In the genomic region with DNA sequence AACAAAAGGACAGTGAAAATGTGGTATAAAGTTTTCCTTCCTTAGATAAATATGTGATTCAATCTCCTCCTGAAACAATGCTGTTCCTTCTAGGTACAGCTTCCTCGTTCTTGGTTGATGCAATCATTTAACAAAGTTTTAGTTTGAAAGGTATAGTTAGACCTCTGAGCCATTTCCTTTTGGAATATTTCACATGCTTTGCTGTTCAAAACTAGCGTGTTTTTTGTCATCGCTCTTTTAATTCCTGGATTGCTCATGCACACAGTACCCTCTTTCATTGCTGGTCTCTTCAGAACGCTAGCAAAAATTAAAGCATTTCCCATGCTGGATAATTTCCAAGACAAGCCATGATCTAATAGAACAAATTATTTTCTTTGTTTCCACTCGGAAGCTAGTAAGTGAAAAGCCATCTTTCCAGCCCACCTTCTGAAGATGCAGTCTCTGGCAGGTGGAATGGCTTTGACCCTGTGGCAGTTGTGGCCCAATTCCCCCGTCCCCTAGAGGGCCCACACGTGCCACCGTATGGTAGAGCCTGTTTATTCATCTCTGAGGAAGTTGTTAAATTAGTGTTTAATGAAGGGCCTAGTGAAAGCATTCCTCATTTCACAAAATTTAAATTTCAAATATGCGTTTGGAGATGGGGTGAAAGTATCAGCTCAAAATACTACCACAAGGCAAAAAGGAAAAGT, we compare ENCODE assay signal across 16 cellular contexts.
A peak's percentile ranks its signal among the peaks of the same experiment; 100 is the strongest.
DNase-seq lines count a peak whose midpoint lies in the region; ATAC-seq and TF ChIP-seq lines count a peak whose summit lies in the region.
"Had no signal": no experiment of that assay in that cellular context is flagged by ENCODE, and none has a peak within 500 bp of the region (broad histone marks: within the 10 kb centered on the region; RNA-seq: fewer than 3 reads in every experiment).

No MANE protein-coding gene starts in this region.

- no peak overlapping the region for H3K4me3 Mint-ChIP-seq in glutamatergic neuron (ENCODE audit: unreplicated experiment)
- H3K4me3 Mint-ChIP-seq: CD4-positive, alpha-beta memory T cell had no signal

- no peaks in the 10 kb centered on the region for H3K4me1 Mint-ChIP-seq in glutamatergic neuron (ENCODE audit: low read depth, unreplicated experiment)
- H3K4me1 Mint-ChIP-seq: CD4-positive, alpha-beta memory T cell had no signal

- no peaks in the 10 kb centered on the region for H3K9me3 Mint-ChIP-seq in glutamatergic neuron (ENCODE audit: unreplicated experiment)

- no peaks in the 10 kb centered on the region for H3K36me3 Mint-ChIP-seq in glutamatergic neuron (ENCODE audit: unreplicated experiment)
- H3K36me3 Mint-ChIP-seq: activated naive CD4-positive, alpha-beta T cell treated with anti-CD3 and anti-CD28 coated beads, Interleukin-2, amount 50 U/mL, for 72 hours; CD4-positive, alpha-beta memory T cell had no signal

- no peak overlapping the region for H3K27ac Mint-ChIP-seq in glutamatergic neuron (ENCODE audit: unreplicated experiment)
- H3K27ac Mint-ChIP-seq: activated naive CD4-positive, alpha-beta T cell treated with anti-CD3 and anti-CD28 coated beads, Interleukin-2, amount 50 U/mL, for 72 hours; CD4-positive, alpha-beta memory T cell had no signal

- DNase-seq in DMS53 (lab: John Stamatoyannopoulos, UW): peak; percentile 0
- DNase-seq in DMS53 treated with DMSO at 0.1 percent for 48 hours (lab: John Stamatoyannopoulos, UW; ENCODE audit: unreplicated experiment): no peak
- DNase-seq in epithelial cell of proximal tubule (ENCODE audit: low read depth): peak; percentile 26
- DNase-seq in pulmonary artery endothelial cell (ENCODE audit: low read depth, low spot score): peak; percentile 78
- no peak for DNase-seq in NCI-H187 (lab: John Stamatoyannopoulos, UW)
- DNase-seq in glutamatergic neuron: no peak
- DNase-seq: activated CD4-positive, CD25-positive, alpha-beta regulatory T cell treated with anti-CD3 and anti-CD28 coated beads, Interleukin-2, amount 50 U/mL, for 72 hours; activated CD8-positive, alpha-beta memory T cell treated with anti-CD3 and anti-CD28 coated beads, Interleukin-2, amount 50 U/mL, for 48 hours; CD4-positive, alpha-beta memory T cell; MV-4-11; NCI-H345; occipital lobe; OCI-M1 had no signal

- H3K4me3 ChIP-seq in epithelial cell of proximal tubule (ENCODE audit: low read depth, low read length): no peak overlapping the region

- no peaks in the 10 kb centered on the region for H3K27me3 Mint-ChIP-seq in glutamatergic neuron (ENCODE audit: unreplicated experiment)
- H3K27me3 Mint-ChIP-seq: CD4-positive, alpha-beta memory T cell had no signal

- ATAC-seq in GM18517 (IDR thresholded peaks at IDR 0.05; ENCODE audit: unreplicated experiment): no peak
- ATAC-seq: activated naive CD4-positive, alpha-beta T cell treated with anti-CD3 and anti-CD28 coated beads, Interleukin-2, amount 50 U/mL, for 72 hours had no signal

- peak; percentile 42; the same call in 1 of the 2 replicates for TF ChIP-seq CTCF in VCaP (conservative IDR thresholded peaks at IDR 0.05)
- peak; percentile 37 for TF ChIP-seq CTCF in epithelial cell of proximal tubule (conservative IDR thresholded peaks at IDR 0.05; ENCODE audit: low read depth, low read length)
- TF ChIP-seq CTCF in glutamatergic neuron (IDR thresholded peaks at IDR 0.05; ENCODE audit: partially characterized antibody, unreplicated experiment): no peak

- H3K27ac ChIP-seq in VCaP: peak overlapping the region; percentile 76

Comparison
In these comparisons a context has a peak if more than half of its experiments do, and no peak if none do; other contexts are left out.
1. DNase-seq: peak in DMS53 (single experiment), epithelial cell of proximal tubule (single experiment) and pulmonary artery endothelial cell (single experiment); none in DMS53 treated with DMSO at 0.1 percent for 48 hours (single experiment), NCI-H187 (0 of 2) and glutamatergic neuron (single experiment).